20 cellular contexts compared by ENCODE assay signal in the genomic region with DNA sequence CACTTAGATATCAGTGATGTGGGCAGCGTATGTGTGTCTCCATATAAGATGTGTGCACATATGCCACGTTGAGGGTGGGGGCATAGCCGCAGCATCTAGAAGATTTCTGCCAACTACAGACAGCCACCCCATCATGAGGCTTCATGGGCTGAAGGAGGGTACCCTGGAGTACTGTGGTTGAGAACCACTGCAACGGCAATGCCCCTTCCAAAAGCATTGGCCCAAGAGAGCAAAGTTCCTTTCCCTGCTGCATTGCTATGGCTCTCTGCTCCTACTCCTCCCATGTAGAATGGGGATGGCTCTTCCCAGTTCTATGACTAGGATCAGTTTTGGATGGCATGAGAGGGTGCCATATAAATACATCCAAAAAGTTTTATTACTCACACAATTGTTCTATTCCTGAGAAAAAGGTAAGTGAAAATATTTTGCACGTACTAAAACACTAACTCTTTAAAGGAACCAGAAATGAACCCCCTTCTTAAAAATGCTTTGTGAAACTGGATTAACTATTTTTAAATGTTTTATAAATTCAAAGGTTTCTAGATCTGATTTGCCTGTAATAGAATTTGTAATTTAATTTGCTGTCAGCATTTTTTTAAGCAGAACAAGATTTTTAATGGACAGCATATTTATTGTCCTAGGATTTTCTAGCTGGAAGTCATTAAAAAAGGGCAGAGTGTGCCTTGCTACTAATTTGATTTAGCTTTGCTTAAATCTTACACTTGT. TPM values are rescaled to one million over a fixed set of nuclear protein-coding genes. Genes with fewer than 3 reads are reported as not detected.
DNase-seq lines count a peak whose midpoint lies in the region; ATAC-seq and TF ChIP-seq lines count a peak whose summit lies in the region.
"Had no signal": no experiment of that assay in that cellular context is flagged by ENCODE, and none has a peak within 500 bp of the region (broad histone marks: within the 10 kb centered on the region; RNA-seq: fewer than 3 reads in every experiment).

No MANE protein-coding gene starts in this region.

- H3K4me1 ChIP-seq in iPS-18a (ENCODE audit: control insufficient read depth, low read depth, low read length): no peaks in the 10 kb centered on the region

- no peak for TF ChIP-seq CTCF in osteocyte (IDR thresholded peaks at IDR 0.05)

- peaks cover 7% of the 10 kb centered on the region for H3K4me1 Mint-ChIP-seq in activated CD8-positive, alpha-beta memory T cell treated with anti-CD3 and anti-CD28 coated beads, Interleukin-2, amount 10 ng/mL, durations not matched to agents 7 days and 5 days
- H3K4me1 Mint-ChIP-seq in osteocyte (ENCODE audit: unreplicated experiment): peaks cover 6% of the 10 kb centered on the region
- peaks cover 6% of the 10 kb centered on the region for H3K4me1 Mint-ChIP-seq in activated T-helper 2 cell treated with anti-CD3 and anti-CD28 coated beads, Interferon-gamma antibody, Interleukin-2, Interleukin-4, amounts not matched to agents 10 μg/mL and 5 μg/mL and 100 μg/mL, durations not matched to agents 14 hours and 24 hours and 36 hours (ENCODE audit: low read depth)

- intact Hi-C loops in activated T-helper 2 cell treated with anti-CD3 and anti-CD28 coated beads, Interferon-gamma antibody, Interleukin-2, Interleukin-4, amounts not matched to agents 10 μg/mL and 5 μg/mL and 100 μg/mL, durations not matched to agents 14 hours and 24 hours and 36 hours (cut with micrococcal nuclease): no loop called here

- peaks cover 9% of the 10 kb centered on the region for H3K27me3 ChIP-seq in iPS-18a (ENCODE audit: control insufficient read depth, insufficient read depth, low read length)
- H3K27me3 ChIP-seq: BLaER1 had no signal

- peak overlapping the region; percentile 3 for H3K9ac ChIP-seq in iPS-18a (ENCODE audit: low read length)
- H3K9ac ChIP-seq: BLaER1, KMS-11 had no signal

- ATAC-seq in activated CD8-positive, alpha-beta memory T cell treated with anti-CD3 and anti-CD28 coated beads, Interleukin-2, amount 10 ng/mL, durations not matched to agents 7 days and 5 days: no peak
- ATAC-seq in GM19467 (IDR thresholded peaks at IDR 0.05; ENCODE audit: unreplicated experiment): no peak
- ATAC-seq in HG03097 (IDR thresholded peaks at IDR 0.05; ENCODE audit: low FRiP score, unreplicated experiment): no peak
- ATAC-seq: PC-3 had no signal

- H3K27ac Mint-ChIP-seq in activated CD8-positive, alpha-beta memory T cell treated with anti-CD3 and anti-CD28 coated beads, Interleukin-2, amount 10 ng/mL, durations not matched to agents 7 days and 5 days: no peak overlapping the region
- no peak overlapping the region for H3K27ac Mint-ChIP-seq in osteocyte (ENCODE audit: unreplicated experiment)
- no peak overlapping the region for H3K27ac Mint-ChIP-seq in activated T-helper 2 cell treated with anti-CD3 and anti-CD28 coated beads, Interferon-gamma antibody, Interleukin-2, Interleukin-4, amounts not matched to agents 10 μg/mL and 5 μg/mL and 100 μg/mL, durations not matched to agents 14 hours and 24 hours and 36 hours
- H3K27ac Mint-ChIP-seq: CD4-positive, alpha-beta T cell had no signal

- H3K9me3 Mint-ChIP-seq in activated CD8-positive, alpha-beta memory T cell treated with anti-CD3 and anti-CD28 coated beads, Interleukin-2, amount 10 ng/mL, durations not matched to agents 7 days and 5 days (ENCODE audit: low read depth): no peaks in the 10 kb centered on the region
- peaks cover 3% of the 10 kb centered on the region for H3K9me3 Mint-ChIP-seq in osteocyte (ENCODE audit: unreplicated experiment)
- no peaks in the 10 kb centered on the region for H3K9me3 Mint-ChIP-seq in activated T-helper 2 cell treated with anti-CD3 and anti-CD28 coated beads, Interferon-gamma antibody, Interleukin-2, Interleukin-4, amounts not matched to agents 10 μg/mL and 5 μg/mL and 100 μg/mL, durations not matched to agents 14 hours and 24 hours and 36 hours
- H3K9me3 Mint-ChIP-seq: CD4-positive, alpha-beta T cell had no signal

- H3K4me3 Mint-ChIP-seq in activated CD8-positive, alpha-beta memory T cell treated with anti-CD3 and anti-CD28 coated beads, Interleukin-2, amount 10 ng/mL, durations not matched to agents 7 days and 5 days: no peak overlapping the region
- H3K4me3 Mint-ChIP-seq in osteocyte (ENCODE audit: unreplicated experiment): no peak overlapping the region
- H3K4me3 Mint-ChIP-seq in activated T-helper 2 cell treated with anti-CD3 and anti-CD28 coated beads, Interferon-gamma antibody, Interleukin-2, Interleukin-4, amounts not matched to agents 10 μg/mL and 5 μg/mL and 100 μg/mL, durations not matched to agents 14 hours and 24 hours and 36 hours (ENCODE audit: low read depth): no peak overlapping the region
- H3K4me3 Mint-ChIP-seq: CD4-positive, alpha-beta T cell had no signal

- no peaks in the 10 kb centered on the region for H3K9me3 ChIP-seq in iPS-18a (ENCODE audit: control insufficient read depth, low read depth, low read length)
- H3K9me3 ChIP-seq: BLaER1 had no signal

- no peak overlapping the region for H3K27ac ChIP-seq in iPS-18a (ENCODE audit: low read length)
- H3K27ac ChIP-seq: BLaER1, KMS-11 had no signal

- H3K36me3 Mint-ChIP-seq in activated CD8-positive, alpha-beta memory T cell treated with anti-CD3 and anti-CD28 coated beads, Interleukin-2, amount 10 ng/mL, durations not matched to agents 7 days and 5 days: peaks cover 7% of the 10 kb centered on the region
- peaks cover 7% of the 10 kb centered on the region for H3K36me3 Mint-ChIP-seq in osteocyte (ENCODE audit: unreplicated experiment)
- H3K36me3 Mint-ChIP-seq in activated T-helper 2 cell treated with anti-CD3 and anti-CD28 coated beads, Interferon-gamma antibody, Interleukin-2, Interleukin-4, amounts not matched to agents 10 μg/mL and 5 μg/mL and 100 μg/mL, durations not matched to agents 14 hours and 24 hours and 36 hours (ENCODE audit: low read depth): peaks cover 6% of the 10 kb centered on the region

- H3K27me3 Mint-ChIP-seq in activated CD8-positive, alpha-beta memory T cell treated with anti-CD3 and anti-CD28 coated beads, Interleukin-2, amount 10 ng/mL, durations not matched to agents 7 days and 5 days: no peaks in the 10 kb centered on the region
- H3K27me3 Mint-ChIP-seq in osteocyte (ENCODE audit: unreplicated experiment): no peaks in the 10 kb centered on the region
- H3K27me3 Mint-ChIP-seq in activated T-helper 2 cell treated with anti-CD3 and anti-CD28 coated beads, Interferon-gamma antibody, Interleukin-2, Interleukin-4, amounts not matched to agents 10 μg/mL and 5 μg/mL and 100 μg/mL, durations not matched to agents 14 hours and 24 hours and 36 hours (ENCODE audit: low read depth): peaks cover 5% of the 10 kb centered on the region
- H3K27me3 Mint-ChIP-seq: CD4-positive, alpha-beta T cell had no signal

- CTCF ChIA-PET in activated CD8-positive, alpha-beta memory T cell treated with anti-CD3 and anti-CD28 coated beads, Interleukin-2, amount 10 ng/mL, durations not matched to agents 7 days and 5 days (lab: Charles Lee): no interaction called here

- H3K4me3 ChIP-seq in iPS-18a (ENCODE audit: low read length): no peak overlapping the region
- H3K4me3 ChIP-seq: BLaER1 had no signal

- DNase-seq in activated CD8-positive, alpha-beta memory T cell treated with anti-CD3 and anti-CD28 coated beads, Interleukin-2, amount 50 U/mL, for 48 hours: peak; percentile 30
- DNase-seq in activated CD8-positive, alpha-beta memory T cell treated with anti-CD3 and anti-CD28 coated beads, Interleukin-2, amount 10 ng/mL, durations not matched to agents 7 days and 5 days: no peak
- peak; percentile 32 for DNase-seq in osteocyte (ENCODE audit: extremely low spot score, unreplicated experiment)
- no peak for DNase-seq in activated T-helper 2 cell treated with anti-CD3 and anti-CD28 coated beads, Interferon-gamma antibody, Interleukin-2, Interleukin-4, amounts not matched to agents 10 μg/mL and 5 μg/mL and 100 μg/mL, durations not matched to agents 14 hours and 24 hours and 36 hours (ENCODE audit: low spot score)
- DNase-seq: CD4-positive, alpha-beta T cell; COR-L47; DMS53; H7; MM.1S; NCI-H2029; NCI-H446; NCI-H524 treated with DMSO at 0.1 percent for 48 hours; NCI-H82; NK-92 treated with Interleukin-12 subunit alpha and Interleukin-12 subunit beta, amount 100 ng/mL, for 24 hours; PC-3 had no signal

- H3K36me3 ChIP-seq in iPS-18a (ENCODE audit: control insufficient read depth, low read depth, low read length): no peaks in the 10 kb centered on the region
- H3K36me3 ChIP-seq: BLaER1 had no signal

RNA-seq across cellular contexts. Expression of gene RPL31, which starts 4.4 kb away (rescaled TPM):
- 1,000 to 10,000 TPM; 1,012 to 1,324 TPM for total RNA-seq in activated CD8-positive, alpha-beta memory T cell treated with anti-CD3 and anti-CD28 coated beads, Interleukin-2, amount 10 ng/mL, durations not matched to agents 7 days and 5 days
- total RNA-seq in osteocyte: 1,335 and 1,348 TPM in 2 replicates
- total RNA-seq in activated T-helper 2 cell treated with anti-CD3 and anti-CD28 coated beads, Interferon-gamma antibody, Interleukin-2, Interleukin-4, amounts not matched to agents 10 μg/mL and 5 μg/mL and 100 μg/mL, durations not matched to agents 14 hours and 24 hours and 36 hours: 1,195 and 1,243 TPM in 2 replicates

Comparison
In these comparisons a context has a peak if more than half of its experiments do, and no peak if none do; other contexts are left out.
1. DNase-seq: peak in activated CD8-positive, alpha-beta memory T cell treated with anti-CD3 and anti-CD28 coated beads, Interleukin-2, amount 50 U/mL, for 48 hours (single experiment) and osteocyte (single experiment); none in activated CD8-positive, alpha-beta memory T cell treated with anti-CD3 and anti-CD28 coated beads, Interleukin-2, amount 10 ng/mL, durations not matched to agents 7 days and 5 days (single experiment) and activated T-helper 2 cell treated with anti-CD3 and anti-CD28 coated beads, Interferon-gamma antibody, Interleukin-2, Interleukin-4, amounts not matched to agents 10 μg/mL and 5 μg/mL and 100 μg/mL, durations not matched to agents 14 hours and 24 hours and 36 hours (single experiment).